In the genomic region with DNA sequence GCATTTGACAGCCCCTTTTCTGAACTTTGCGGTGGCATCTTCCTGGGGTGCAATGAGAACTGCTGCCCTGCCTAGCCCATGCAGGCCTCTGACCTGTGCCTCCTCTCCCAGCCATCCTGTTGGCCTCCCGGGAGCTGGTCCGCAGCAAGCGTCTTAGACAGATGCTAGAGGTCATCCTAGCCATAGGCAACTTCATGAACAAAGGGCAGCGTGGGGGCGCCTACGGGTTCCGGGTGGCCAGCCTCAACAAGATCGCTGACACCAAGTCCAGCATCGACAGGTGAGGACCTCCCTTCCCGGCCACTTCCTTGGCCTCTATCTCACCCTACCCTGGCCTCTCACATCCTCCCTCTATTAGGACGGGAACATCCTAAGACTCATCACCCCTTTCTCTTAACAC, we compare ENCODE assay signal across 14 cellular contexts. TPM values are rescaled to one million over a fixed set of nuclear protein-coding genes. Genes with fewer than 3 reads are reported as not detected.
DNase-seq lines count a peak whose midpoint lies in the region; ATAC-seq lines count a peak whose summit lies in the region.
"Had no signal": no experiment of that assay in that cellular context is flagged by ENCODE, and none has a peak within 500 bp of the region (broad histone marks: within the 10 kb centered on the region; RNA-seq: fewer than 3 reads in every experiment).

No MANE protein-coding gene starts in this region.

- intact Hi-C loops in cardiac septum (cut with DNase I) (no loop called here), Right ventricle myocardium superior (cut with DNase I) (no loop called here)

- no peak for ATAC-seq in Right ventricle myocardium superior (ENCODE audit: poor library complexity)
- ATAC-seq in GM18861 (IDR thresholded peaks at IDR 0.05; ENCODE audit: unreplicated experiment): no peak
- ATAC-seq in HG02973 (IDR thresholded peaks at IDR 0.05; ENCODE audit: unreplicated experiment): no peak

- DNase-seq in cardiac septum (ENCODE audit: low spot score) (peak; percentile 56), Right ventricle myocardium superior (no peak), mesenteric fat pad (ENCODE audit: low spot score) (peak; percentile 85), substantia nigra (lab: John Stamatoyannopoulos, UW) (no peak)
- DNase-seq: C1 segment of cervical spinal cord; Calu3; CD4-positive, alpha-beta memory T cell; COR-L47; DMS53; DMS79 treated with DMSO at 0.1 percent for 48 hours; GF-D8; HFFc6 had no signal

- H3K27ac ChIP-seq in substantia nigra (ENCODE audit: low read depth, low read length, poor library complexity, severe bottlenecking): peak overlapping the region; percentile 21

RNA-seq across cellular contexts. Expression of a gene that starts 37.6 kb away (rescaled TPM):
- 22.1 TPM for total RNA-seq in cardiac septum
- total RNA-seq in Right ventricle myocardium superior: 29.7 TPM
- total RNA-seq in mesenteric fat pad: 70.0 TPM

Comparison
In these comparisons a context has a peak if more than half of its experiments do, and no peak if none do; other contexts are left out.
1. DNase-seq: peak in cardiac septum (single experiment) and mesenteric fat pad (single experiment); none in Right ventricle myocardium superior (single experiment) and substantia nigra (0 of 49).